ENCODE assay signal across 9 cellular contexts in the genomic region with DNA sequence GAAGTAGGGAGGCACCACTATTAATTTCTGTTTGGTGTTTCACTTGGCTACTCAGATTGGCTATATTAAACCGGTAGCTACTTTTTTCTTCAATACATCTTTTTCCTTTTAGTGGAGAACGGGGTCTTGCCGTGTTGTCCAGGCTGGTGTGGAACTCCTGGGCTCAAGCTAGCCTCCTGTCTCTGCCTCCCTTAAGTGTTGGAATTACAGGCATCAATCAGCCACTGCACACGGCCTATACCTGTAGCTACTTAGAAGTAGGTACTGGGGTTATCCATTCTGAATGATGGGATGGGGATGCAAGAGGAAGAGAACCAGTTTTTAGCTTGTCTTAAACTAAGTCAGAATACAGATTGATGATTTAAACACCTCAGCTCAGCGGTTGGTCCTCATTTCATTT. TPM values are rescaled to one million over a fixed set of nuclear protein-coding genes. Genes with fewer than 3 reads are reported as not detected.
A peak's percentile ranks its signal among the peaks of the same experiment; 100 is the strongest.
DNase-seq lines count a peak whose midpoint lies in the region; ATAC-seq and TF ChIP-seq lines count a peak whose summit lies in the region.
"Had no signal": no experiment of that assay in that cellular context is flagged by ENCODE, and none has a peak within 500 bp of the region (broad histone marks: within the 10 kb centered on the region; RNA-seq: fewer than 3 reads in every experiment).

No MANE protein-coding gene starts in this region.

- H3K4me3 ChIP-seq in liver (ENCODE audit: low read depth in 1 of 3, low read length in 3 of 3) (peak overlapping the region; percentile 8 to 99 (median 76)), tibial nerve (peak overlapping the region in 3 of 4 donors; percentile 94 to 99 (median 94))

- no peak overlapping the region for H3K27ac ChIP-seq in liver (ENCODE audit: low read depth in 1 of 2, low read length in 2 of 2)
- peak overlapping the region in 3 of 4 donors; percentile 95 to 99 (median 96) for H3K27ac ChIP-seq in tibial nerve

- H3K4me3 Mint-ChIP-seq in activated T-cell treated with anti-CD3 and anti-CD28 coated beads, Interleukin-2, amount 50 U/mL, for 72 hours = peak overlapping the region; percentile 97 to 99
- peak overlapping the region; percentile 98 for H3K4me3 Mint-ChIP-seq in activated naive CD8-positive, alpha-beta T cell treated with anti-CD3 and anti-CD28 coated beads, Interleukin-2, amount 50 U/mL, for 24 hours

- peaks cover 61% of the 10 kb centered on the region for H3K4me1 Mint-ChIP-seq in activated T-cell treated with anti-CD3 and anti-CD28 coated beads, Interleukin-2, amount 50 U/mL, for 72 hours (ENCODE audit: low read depth)
- peaks cover 60% of the 10 kb centered on the region for H3K4me1 Mint-ChIP-seq in activated naive CD8-positive, alpha-beta T cell treated with anti-CD3 and anti-CD28 coated beads, Interleukin-2, amount 50 U/mL, for 24 hours

- no peaks in the 10 kb centered on the region for H3K27me3 ChIP-seq in liver (ENCODE audit: control insufficient read depth in 4 of 4, insufficient read depth in 4 of 4, low read length in 3 of 4)
- no peaks in the 10 kb centered on the region for H3K27me3 ChIP-seq in tibial nerve

- no peaks in the 10 kb centered on the region for H3K9me3 ChIP-seq in liver (ENCODE audit: control insufficient read depth in 4 of 4, low read length in 3 of 4)
- no peaks in the 10 kb centered on the region for H3K9me3 ChIP-seq in tibial nerve

- H3K36me3 ChIP-seq in liver (ENCODE audit: control insufficient read depth in 4 of 4, insufficient read depth in 3 of 4, low read depth in 1 of 4, low read length in 3 of 4) (peaks cover 0 to 3% (median 0%) of the 10 kb centered on the region in 4 donors), tibial nerve (no peaks in the 10 kb centered on the region)

- no peak for TF ChIP-seq EP300 in tibial nerve (IDR thresholded peaks at IDR 0.05)

- no peak for TF ChIP-seq CTCF in liver (IDR thresholded peaks at IDR 0.05; ENCODE audit: low read depth, low read length, missing input control)
- no peak for TF ChIP-seq CTCF in tibial nerve (IDR thresholded peaks at IDR 0.05)

- peak overlapping the region; percentile 78 to 96 for H3K9ac ChIP-seq in liver (ENCODE audit: low read depth in 1 of 2, low read length in 2 of 2)

- no peak for TF ChIP-seq POLR2A in tibial nerve (IDR thresholded peaks at IDR 0.05)

- 44% methylated on average over 5 of the region's 5 CpGs for WGBS in liver
- 32 to 40% methylated on average over 5 of the region's 5 CpGs for WGBS in tibial nerve, 2 donors

- DNase-seq in activated T-cell treated with anti-CD3 and anti-CD28 coated beads, Interleukin-2, amount 50 U/mL, for 72 hours = no peak
- no peak for DNase-seq in activated T-cell treated with anti-CD3 and anti-CD28 coated beads for 4 hours
- no peak for DNase-seq in activated naive CD8-positive, alpha-beta T cell treated with anti-CD3 and anti-CD28 coated beads, Interleukin-2, amount 50 U/mL, for 24 hours
- no peak for DNase-seq in tibial nerve (ENCODE audit: low spot score in 2 of 2)
- no peak for DNase-seq in AG08396 (ENCODE audit: low spot score)
- DNase-seq in Ammon's horn (ENCODE audit: low spot score) = no peak
- no peak for DNase-seq in activated gamma-delta T cell treated with Interleukin-2 at 50 U/mL for 16 hours
- DNase-seq: NCI-H2171 had no signal

- peaks cover 13 to 27% (median 20%) of the 10 kb centered on the region in 4 donors for H3K4me1 ChIP-seq in liver (ENCODE audit: control insufficient read depth in 4 of 4, insufficient read depth in 4 of 4, low read length in 3 of 4)
- peaks cover 0 to 61% (median 35%) of the 10 kb centered on the region in 4 donors for H3K4me1 ChIP-seq in tibial nerve

- no peak for TF ChIP-seq RAD21 in liver (IDR thresholded peaks at IDR 0.05)

- peak overlapping the region; percentile 93 for H3K27ac Mint-ChIP-seq in activated T-cell treated with anti-CD3 and anti-CD28 coated beads, Interleukin-2, amount 50 U/mL, for 72 hours
- peak overlapping the region; percentile 96 for H3K27ac Mint-ChIP-seq in activated naive CD8-positive, alpha-beta T cell treated with anti-CD3 and anti-CD28 coated beads, Interleukin-2, amount 50 U/mL, for 24 hours

- peaks cover 7 to 19% of the 10 kb centered on the region in 2 donors for H3K36me3 Mint-ChIP-seq in activated T-cell treated with anti-CD3 and anti-CD28 coated beads, Interleukin-2, amount 50 U/mL, for 72 hours (ENCODE audit: insufficient read depth in 2 of 2)
- peaks cover 43% of the 10 kb centered on the region for H3K36me3 Mint-ChIP-seq in activated naive CD8-positive, alpha-beta T cell treated with anti-CD3 and anti-CD28 coated beads, Interleukin-2, amount 50 U/mL, for 24 hours (ENCODE audit: low read depth)

- no peaks in the 10 kb centered on the region for H3K27me3 Mint-ChIP-seq in activated T-cell treated with anti-CD3 and anti-CD28 coated beads, Interleukin-2, amount 50 U/mL, for 72 hours (ENCODE audit: low read depth)
- H3K27me3 Mint-ChIP-seq in activated naive CD8-positive, alpha-beta T cell treated with anti-CD3 and anti-CD28 coated beads, Interleukin-2, amount 50 U/mL, for 24 hours = no peaks in the 10 kb centered on the region

- ATAC-seq in activated T-cell treated with anti-CD3 and anti-CD28 coated beads, Interleukin-2, amount 50 U/mL, for 72 hours (replicated peaks in 1 of 2) = no peak
- ATAC-seq in activated naive CD8-positive, alpha-beta T cell treated with anti-CD3 and anti-CD28 coated beads, Interleukin-2, amount 50 U/mL, for 24 hours = no peak

- H3K9me3 Mint-ChIP-seq in activated T-cell treated with anti-CD3 and anti-CD28 coated beads, Interleukin-2, amount 50 U/mL, for 72 hours = no peaks in the 10 kb centered on the region
- no peaks in the 10 kb centered on the region for H3K9me3 Mint-ChIP-seq in activated naive CD8-positive, alpha-beta T cell treated with anti-CD3 and anti-CD28 coated beads, Interleukin-2, amount 50 U/mL, for 24 hours

TF ChIP-seq in liver, 16 proteins besides CTCF, POLR2A, EP300 and RAD21:
- no peak for TF ChIP-seq GABPA (IDR thresholded peaks at IDR 0.05 in 1 of 2, conservative IDR thresholded peaks at IDR 0.05 in 1 of 2)
- no peak for TF ChIP-seq SP1 (IDR thresholded peaks at IDR 0.05)
- no peak for TF ChIP-seq NR2F2 (IDR thresholded peaks at IDR 0.05)
- no peak for TF ChIP-seq JUND (IDR thresholded peaks at IDR 0.05)
- TF ChIP-seq FOXA1 (IDR thresholded peaks at IDR 0.05) = no peak
- TF ChIP-seq YY1 (IDR thresholded peaks at IDR 0.05) = no peak
- TF ChIP-seq, protein P1, sequence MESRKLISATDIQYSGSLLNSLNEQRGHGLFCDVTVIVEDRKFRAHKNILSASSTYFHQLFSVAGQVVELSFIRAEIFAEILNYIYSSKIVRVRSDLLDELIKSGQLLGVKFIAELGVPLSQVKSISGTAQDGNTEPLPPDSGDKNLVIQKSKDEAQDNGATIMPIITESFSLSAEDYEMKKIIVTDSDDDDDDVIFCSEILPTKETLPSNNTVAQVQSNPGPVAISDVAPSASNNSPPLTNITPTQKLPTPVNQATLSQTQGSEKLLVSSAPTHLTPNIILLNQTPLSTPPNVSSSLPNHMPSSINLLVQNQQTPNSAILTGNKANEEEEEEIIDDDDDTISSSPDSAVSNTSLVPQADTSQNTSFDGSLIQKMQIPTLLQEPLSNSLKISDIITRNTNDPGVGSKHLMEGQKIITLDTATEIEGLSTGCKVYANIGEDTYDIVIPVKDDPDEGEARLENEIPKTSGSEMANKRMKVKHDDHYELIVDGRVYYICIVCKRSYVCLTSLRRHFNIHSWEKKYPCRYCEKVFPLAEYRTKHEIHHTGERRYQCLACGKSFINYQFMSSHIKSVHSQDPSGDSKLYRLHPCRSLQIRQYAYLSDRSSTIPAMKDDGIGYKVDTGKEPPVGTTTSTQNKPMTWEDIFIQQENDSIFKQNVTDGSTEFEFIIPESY (IDR thresholded peaks at IDR 0.05) = no peak
- no peak for TF ChIP-seq MAX (IDR thresholded peaks at IDR 0.05)
- TF ChIP-seq HNF4A (conservative IDR thresholded peaks at IDR 0.05) = no peak
- TF ChIP-seq, protein P2, sequence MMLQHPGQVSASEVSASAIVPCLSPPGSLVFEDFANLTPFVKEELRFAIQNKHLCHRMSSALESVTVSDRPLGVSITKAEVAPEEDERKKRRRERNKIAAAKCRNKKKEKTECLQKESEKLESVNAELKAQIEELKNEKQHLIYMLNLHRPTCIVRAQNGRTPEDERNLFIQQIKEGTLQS (IDR thresholded peaks at IDR 0.05) = no peak
- TF ChIP-seq RXRA (IDR thresholded peaks at IDR 0.05) = no peak
- no peak for TF ChIP-seq TAF1 (conservative IDR thresholded peaks at IDR 0.05)
- no peak for TF ChIP-seq EGR1 (IDR thresholded peaks at IDR 0.05; ENCODE audit: low read depth in 2 of 2)
- no peak for TF ChIP-seq HNF4G (IDR thresholded peaks at IDR 0.05)
- TF ChIP-seq FOXA2 (IDR thresholded peaks at IDR 0.05) = no peak
TF ChIP-seq in liver: peak in this region for 0.

RNA-seq across cellular contexts. Expression of gene UBE2D2, which starts 1.7 kb away (rescaled TPM):
- total RNA-seq in activated T-cell treated with anti-CD3 and anti-CD28 coated beads, Interleukin-2, amount 50 U/mL, for 72 hours = 100 to 1,000 TPM; 315 to 342 TPM
- total RNA-seq in liver (10 to 100 TPM; 17.0 to 53.6 TPM), tibial nerve (100 to 1,000 TPM in 2 of 4 donors, 10 to 100 TPM in 2; 85.9 to 118 (median 99.7) TPM)
- polyA plus RNA-seq in liver = 10 to 100 TPM; 38.5 to 44.2 TPM

Comparison
In these comparisons a context has a peak if more than half of its experiments do, and no peak if none do; other contexts are left out.
1. H3K27ac ChIP-seq: peak in tibial nerve (3 of 4); none in liver (0 of 2).